35 cellular contexts compared by ENCODE assay signal in genomic region chr4:136001791-136002190, GRCh38.
"Had no signal": no experiment of that assay in that cellular context is flagged by ENCODE, and none has a peak within 500 bp of the region (broad histone marks: within the 10 kb centered on the region; RNA-seq: fewer than 3 reads in every experiment).

No MANE protein-coding gene starts in this region.

- H3K4me3 Mint-ChIP-seq: activated B cell treated with CpG ODN at 0.5 μM for 24 hours; activated CD8-positive, alpha-beta memory T cell treated with anti-CD3 and anti-CD28 coated beads, Interleukin-2, amount 10 ng/mL, durations not matched to agents 7 days and 5 days; activated CD8-positive, alpha-beta T cell treated with anti-CD3 and anti-CD28 coated beads, Interleukin-2, amount 10 ng/mL, durations not matched to agents 7 days and 5 days; activated naive CD4-positive, alpha-beta T cell treated with anti-CD3 and anti-CD28 coated beads, Interleukin-2, amount 10 ng/mL, durations not matched to agents 7 days and 5 days; activated naive CD8-positive, alpha-beta T cell treated with anti-CD3 and anti-CD28 coated beads, Interleukin-2, amount 10 ng/mL, durations not matched to agents 7 days and 5 days; activated T-cell treated with anti-CD3 and anti-CD28 coated beads, Interleukin-2, amount 50 U/mL, for 72 hours; dendritic cell treated with granulocyte-macrophage colony-stimulating factor and Interleukin-4, amounts not matched to agents 40 ng/mL and 50 ng/mL, for 4 days; endodermal cell; T-helper 17 cell; T-helper 2 cell treated with Interferon-gamma antibody and Interleukin-4, amounts not matched to agents 5 μg/mL and 100 μg/mL, for 36 hours had no signal

- H3K36me3 ChIP-seq: brain microvascular endothelial cell, colonic mucosa, gastroesophageal sphincter, heart right ventricle, WERI-Rb-1 had no signal

- H3K27ac Mint-ChIP-seq: activated B cell treated with CpG ODN at 0.5 μM for 24 hours; activated CD8-positive, alpha-beta memory T cell treated with anti-CD3 and anti-CD28 coated beads, Interleukin-2, amount 10 ng/mL, durations not matched to agents 7 days and 5 days; activated CD8-positive, alpha-beta T cell treated with anti-CD3 and anti-CD28 coated beads, Interleukin-2, amount 10 ng/mL, durations not matched to agents 7 days and 5 days; activated naive CD4-positive, alpha-beta T cell treated with anti-CD3 and anti-CD28 coated beads, Interleukin-2, amount 10 ng/mL, durations not matched to agents 7 days and 5 days; activated naive CD4-positive, alpha-beta T cell treated with anti-CD3 and anti-CD28 coated beads, Interleukin-2, amount 50 U/mL, for 72 hours; activated naive CD8-positive, alpha-beta T cell treated with anti-CD3 and anti-CD28 coated beads, Interleukin-2, amount 10 ng/mL, durations not matched to agents 7 days and 5 days; activated T-cell treated with anti-CD3 and anti-CD28 coated beads, Interleukin-2, amount 50 U/mL, for 72 hours; dendritic cell treated with granulocyte-macrophage colony-stimulating factor and Interleukin-4, amounts not matched to agents 40 ng/mL and 50 ng/mL, for 4 days; endodermal cell; T-helper 17 cell; T-helper 2 cell treated with Interferon-gamma antibody and Interleukin-4, amounts not matched to agents 5 μg/mL and 100 μg/mL, for 36 hours had no signal

- H3K4me3 ChIP-seq: colonic mucosa, dorsolateral prefrontal cortex, gastroesophageal sphincter, heart right ventricle, hepatocyte had no signal

- ATAC-seq: activated CD4-positive, CD25-positive, alpha-beta regulatory T cell treated with anti-CD3 and anti-CD28 coated beads, Interleukin-2, amount 50 U/mL, for 24 hours; activated CD8-positive, alpha-beta memory T cell treated with anti-CD3 and anti-CD28 coated beads, Interleukin-2, amount 10 ng/mL, durations not matched to agents 7 days and 5 days; activated CD8-positive, alpha-beta T cell treated with anti-CD3 and anti-CD28 coated beads, Interleukin-2, amount 10 ng/mL, durations not matched to agents 7 days and 5 days; activated naive CD4-positive, alpha-beta T cell treated with anti-CD3 and anti-CD28 coated beads, Interleukin-2, amount 50 U/mL, for 72 hours; activated T-cell treated with anti-CD3 and anti-CD28 coated beads, Interleukin-2, amount 50 U/mL, for 72 hours; esophagus mucosa; gastroesophageal sphincter; heart right ventricle; T-helper 17 cell had no signal

- H3K79me2 ChIP-seq: hepatocyte had no signal

- H3K27me3 ChIP-seq: brain microvascular endothelial cell, colonic mucosa, dorsolateral prefrontal cortex, gastroesophageal sphincter, heart right ventricle, hepatocyte had no signal

- H3K9me3 Mint-ChIP-seq: dendritic cell treated with granulocyte-macrophage colony-stimulating factor and Interleukin-4, amounts not matched to agents 40 ng/mL and 50 ng/mL, for 4 days; endodermal cell had no signal

- H3K36me3 Mint-ChIP-seq: activated CD8-positive, alpha-beta memory T cell treated with anti-CD3 and anti-CD28 coated beads, Interleukin-2, amount 10 ng/mL, durations not matched to agents 7 days and 5 days; activated naive CD4-positive, alpha-beta T cell treated with anti-CD3 and anti-CD28 coated beads, Interleukin-2, amount 10 ng/mL, durations not matched to agents 7 days and 5 days; activated naive CD4-positive, alpha-beta T cell treated with anti-CD3 and anti-CD28 coated beads, Interleukin-2, amount 50 U/mL, for 72 hours; activated naive CD8-positive, alpha-beta T cell treated with anti-CD3 and anti-CD28 coated beads, Interleukin-2, amount 10 ng/mL, durations not matched to agents 7 days and 5 days had no signal

- H3K4me1 ChIP-seq: colonic mucosa, gastroesophageal sphincter, heart right ventricle had no signal

- H3K4me2 ChIP-seq: hepatocyte had no signal

- H3K27ac ChIP-seq: brain microvascular endothelial cell, colonic mucosa, dorsolateral prefrontal cortex, gastroesophageal sphincter, heart right ventricle, hepatocyte, WERI-Rb-1 had no signal

- H3K4me1 Mint-ChIP-seq: activated B cell treated with CpG ODN at 0.5 μM for 24 hours; activated CD8-positive, alpha-beta memory T cell treated with anti-CD3 and anti-CD28 coated beads, Interleukin-2, amount 10 ng/mL, durations not matched to agents 7 days and 5 days; activated naive CD4-positive, alpha-beta T cell treated with anti-CD3 and anti-CD28 coated beads, Interleukin-2, amount 10 ng/mL, durations not matched to agents 7 days and 5 days; activated naive CD8-positive, alpha-beta T cell treated with anti-CD3 and anti-CD28 coated beads, Interleukin-2, amount 10 ng/mL, durations not matched to agents 7 days and 5 days; endodermal cell; T-helper 17 cell had no signal

- H2AFZ ChIP-seq: hepatocyte had no signal

- H3K27me3 Mint-ChIP-seq: activated B cell treated with CpG ODN at 0.5 μM for 24 hours; activated CD8-positive, alpha-beta memory T cell treated with anti-CD3 and anti-CD28 coated beads, Interleukin-2, amount 10 ng/mL, durations not matched to agents 7 days and 5 days; activated naive CD4-positive, alpha-beta T cell treated with anti-CD3 and anti-CD28 coated beads, Interleukin-2, amount 10 ng/mL, durations not matched to agents 7 days and 5 days; activated naive CD8-positive, alpha-beta T cell treated with anti-CD3 and anti-CD28 coated beads, Interleukin-2, amount 10 ng/mL, durations not matched to agents 7 days and 5 days; dendritic cell treated with granulocyte-macrophage colony-stimulating factor and Interleukin-4, amounts not matched to agents 40 ng/mL and 50 ng/mL, for 4 days; T-helper 17 cell had no signal

- DNase-seq: activated B cell treated with CpG ODN at 0.5 μM for 24 hours; activated CD4-positive, alpha-beta T cell treated with anti-CD3 and anti-CD28 coated beads for 48 hours; activated CD4-positive, alpha-beta T cell treated with anti-CD3 and anti-CD28 coated beads, Interleukin-2, amount 50 U/mL, for 1 hour; activated CD4-positive, alpha-beta T cell treated with anti-CD3 and anti-CD28 coated beads, Interleukin-2, amount 50 U/mL, for 48 hours; activated CD8-positive, alpha-beta memory T cell treated with anti-CD3 and anti-CD28 coated beads, Interleukin-2, amount 10 ng/mL, durations not matched to agents 7 days and 5 days; activated CD8-positive, alpha-beta memory T cell treated with anti-CD3 and anti-CD28 coated beads, Interleukin-2, amount 50 U/mL, for 4 hours; activated CD8-positive, alpha-beta T cell treated with anti-CD3 and anti-CD28 coated beads, Interleukin-2, amount 10 ng/mL, durations not matched to agents 7 days and 5 days; activated gamma-delta T cell; activated naive CD4-positive, alpha-beta T cell; activated naive CD4-positive, alpha-beta T cell treated with anti-CD3 and anti-CD28 coated beads, Interleukin-2, amount 10 ng/mL, durations not matched to agents 7 days and 5 days; activated naive CD8-positive, alpha-beta T cell treated with anti-CD3 and anti-CD28 coated beads, Interleukin-2, amount 10 ng/mL, durations not matched to agents 7 days and 5 days; activated T-cell treated with anti-CD3 and anti-CD28 coated beads, Interleukin-2, amount 50 U/mL, for 1 hour; activated T-cell treated with anti-CD3 and anti-CD28 coated beads, Interleukin-2, amount 50 U/mL, for 72 hours; amniotic stem cell; anterior cingulate cortex; central memory CD4-positive, alpha-beta T cell; cerebellar nuclear complex; colonic mucosa; dorsolateral prefrontal cortex; effector memory CD4-positive, alpha-beta T cell; endodermal cell; foreskin melanocyte; heart right ventricle; T-helper 1 cell; T-helper 17 cell; T1000; WERI-Rb-1 had no signal
